ENCODE assay signal across 20 cellular contexts in the genomic region with DNA sequence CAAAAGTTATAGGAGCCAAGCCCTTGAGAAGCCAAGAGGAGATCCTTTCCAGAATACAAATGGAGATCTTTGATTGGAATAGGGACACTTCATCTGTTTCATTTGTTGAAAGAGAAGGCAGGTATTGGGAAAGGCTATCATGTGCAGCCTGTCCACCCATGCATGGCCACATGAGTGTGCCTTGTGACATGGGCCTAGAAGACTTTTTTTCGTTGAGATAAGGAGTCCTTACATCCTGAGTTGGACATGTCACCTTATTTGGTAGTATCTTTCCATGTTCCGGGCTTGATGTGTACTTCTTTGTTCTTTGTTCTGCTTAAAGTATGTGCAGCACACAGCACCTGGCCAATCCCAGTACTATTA. TPM values are rescaled to one million over a fixed set of nuclear protein-coding genes. Genes with fewer than 3 reads are reported as not detected.
DNase-seq lines count a peak whose midpoint lies in the region; ATAC-seq, FAIRE-seq and TF ChIP-seq lines count a peak whose summit lies in the region.
"Had no signal": no experiment of that assay in that cellular context is flagged by ENCODE, and none has a peak within 500 bp of the region (broad histone marks: within the 10 kb centered on the region; RNA-seq: fewer than 3 reads in every experiment).

No MANE protein-coding gene starts in this region.

- no peaks in the 10 kb centered on the region for H3K9me2 ChIP-seq in Karpas-422 (replicated peaks; ENCODE audit: insufficient read depth, low read length)

- no peaks in the 10 kb centered on the region for H4K20me1 ChIP-seq in Karpas-422 (ENCODE audit: insufficient read depth, low read depth, low read length)
- H4K20me1 ChIP-seq in K562 (replicated peaks; ENCODE audit: control insufficient read depth, insufficient read depth, low read length): no peaks in the 10 kb centered on the region
- H4K20me1 ChIP-seq: BLaER1 treated with 17β-estradiol and CSF1 and Interleukin-3, amounts not matched to agents 10 nM and 100 nM had no signal

- in situ Hi-C loops in K562 (cut with MboI): no loop called here
- in situ Hi-C loops in gastrocnemius medialis (cut with MboI; ENCODE audit: low sequenced_read_pairs in 4 of 4): loop anchor here in 1 of 4 donors (5.0 kb wide), 1 partner anchor 37 kb away; no protein-coding TSS in a partner anchor

- no peak overlapping the region for H2AFZ ChIP-seq in Karpas-422 (ENCODE audit: low read length)
- H2AFZ ChIP-seq in K562 (ENCODE audit: low read depth, low read length): no peak overlapping the region

- intact Hi-C loops in K562 (cut with micrococcal nuclease) (no loop called here), gastrocnemius medialis (cut with DNase I; ENCODE audit: low total_unique reads) (loop anchor here (2.0 kb wide), 1 partner anchor 30 kb away; no protein-coding TSS in a partner anchor), thyroid gland (cut with DNase I) (no loop called here), body of pancreas (cut with DNase I) (no loop called here)

- DNase-seq in Karpas-422: peak; percentile 25
- DNase-seq in K562 (ENCODE audit: extremely low read depth in 1 of 4, low spot score in 3 of 4): no peak
- peak in 1 of 2 donors; percentile 33 for DNase-seq in gastrocnemius medialis
- peak; percentile 45 to 59 for DNase-seq in thyroid gland
- DNase-seq in activated CD4-positive, alpha-beta T cell treated with anti-CD3 and anti-CD28 coated beads, Interleukin-2, amount 50 U/mL, for 1 hour: no peak
- DNase-seq in body of pancreas: no peak
- DNase-seq in NOMO-1 (lab: John Stamatoyannopoulos, UW; ENCODE audit: unreplicated experiment in 2 of 2): no peak
- DNase-seq: AML-193; Caco-2; Calu3; CD4-positive, alpha-beta T cell; CD8-positive, alpha-beta T cell; DMS79 treated with DMSO at 0.1 percent for 48 hours; GF-D8 had no signal

- TF ChIP-seq CTCF in K562 (IDR thresholded peaks at IDR 0.05 in 2 of 3, conservative IDR thresholded peaks at IDR 0.05 in 1 of 3; ENCODE audit: insufficient read depth in 2 of 3, low read depth in 1 of 3, low read length in 3 of 3) (no peak), gastrocnemius medialis (IDR thresholded peaks at IDR 0.05 in 4 of 5, conservative IDR thresholded peaks at IDR 0.05 in 1 of 5) (no peak), thyroid gland (IDR thresholded peaks at IDR 0.05) (no peak), body of pancreas (IDR thresholded peaks at IDR 0.05) (no peak)

- no peak overlapping the region for H3K9ac ChIP-seq in Karpas-422 (ENCODE audit: low read length)
- no peak overlapping the region for H3K9ac ChIP-seq in K562 (ENCODE audit: insufficient read depth in 1 of 2, low read depth in 2 of 2, low read length in 2 of 2)
- H3K9ac ChIP-seq: BLaER1 treated with 17β-estradiol and CSF1 and Interleukin-3, amounts not matched to agents 10 nM and 100 nM had no signal

- H3K4me2 ChIP-seq in Karpas-422 (ENCODE audit: low read depth, low read length, poor library complexity, severe bottlenecking): no peak overlapping the region
- no peak overlapping the region for H3K4me2 ChIP-seq in K562 (ENCODE audit: insufficient read depth, low read length)
- H3K4me2 ChIP-seq: A549 had no signal

- no peaks in the 10 kb centered on the region for H3K36me3 ChIP-seq in Karpas-422 (ENCODE audit: insufficient read depth, low read length)
- H3K36me3 ChIP-seq in K562 (ENCODE audit: control insufficient read depth, insufficient read depth, low read length): no peaks in the 10 kb centered on the region
- H3K36me3 ChIP-seq in gastrocnemius medialis: no peaks in the 10 kb centered on the region
- H3K36me3 ChIP-seq in thyroid gland: no peaks in the 10 kb centered on the region
- no peaks in the 10 kb centered on the region for H3K36me3 ChIP-seq in body of pancreas (replicated peaks in 1 of 2; ENCODE audit: insufficient read depth in 1 of 2, low read depth in 2 of 2)
- H3K36me3 ChIP-seq: BLaER1 treated with 17β-estradiol and CSF1 and Interleukin-3, amounts not matched to agents 10 nM and 100 nM had no signal

- ATAC-seq in K562: peak; percentile 42
- peak; percentile 55 to 75 for ATAC-seq in gastrocnemius medialis
- no peak for ATAC-seq in body of pancreas
- ATAC-seq: A549; CD8-positive, alpha-beta T cell had no signal

- CTCF ChIA-PET in K562 (lab: Yijun Ruan, JAX; ENCODE audit: low intra/inter-chr PET ratio): no interaction called here

- H3K27me3 ChIP-seq in Karpas-422 (ENCODE audit: low read length): no peaks in the 10 kb centered on the region
- peaks cover 0 to 1% of the 10 kb centered on the region in 2 experiments; a peak in 1 of 5 replicates for H3K27me3 ChIP-seq in K562 (ENCODE audit: control insufficient read depth in 2 of 2, insufficient read depth in 2 of 2, low read length in 2 of 2)
- H3K27me3 ChIP-seq in gastrocnemius medialis: no peaks in the 10 kb centered on the region
- H3K27me3 ChIP-seq in thyroid gland: no peaks in the 10 kb centered on the region
- no peaks in the 10 kb centered on the region for H3K27me3 ChIP-seq in body of pancreas
- H3K27me3 ChIP-seq: BLaER1 treated with 17β-estradiol and CSF1 and Interleukin-3, amounts not matched to agents 10 nM and 100 nM had no signal

- POLR2A ChIA-PET in K562 (lab: Yijun Ruan, JAX): no interaction called here

- H3K4me3 ChIP-seq in Karpas-422 (ENCODE audit: low read length) (no peak overlapping the region), K562 (no peak overlapping the region), gastrocnemius medialis (peak overlapping the region in 1 of 4 donors; percentile 6), thyroid gland (replicated peaks in 1 of 3) (no peak overlapping the region), body of pancreas (no peak overlapping the region)
- H3K4me3 ChIP-seq: A549; BLaER1 treated with 17β-estradiol and CSF1 and Interleukin-3, amounts not matched to agents 10 nM and 100 nM had no signal

- TF ChIP-seq POLR2A in K562 (conservative IDR thresholded peaks at IDR 0.05): no peak
- no peak for TF ChIP-seq POLR2A in gastrocnemius medialis (IDR thresholded peaks at IDR 0.05)
- no peak for TF ChIP-seq POLR2A in thyroid gland (IDR thresholded peaks at IDR 0.05)
- TF ChIP-seq POLR2A in body of pancreas (IDR thresholded peaks at IDR 0.05): no peak

- H3K4me1 ChIP-seq in Karpas-422 (ENCODE audit: low read length) (peaks cover 7% of the 10 kb centered on the region), K562 (replicated peaks in 1 of 2; ENCODE audit: control insufficient read depth in 2 of 2, insufficient read depth in 2 of 2, low read length in 2 of 2) (no peaks in the 10 kb centered on the region; a peak in 2 of 5 replicates), gastrocnemius medialis (peaks cover 15 to 18% of the 10 kb centered on the region in 2 donors), thyroid gland (no peaks in the 10 kb centered on the region), body of pancreas (peaks cover under 1% of the 10 kb centered on the region)
- H3K4me1 ChIP-seq: A549, Caco-2 had no signal

- TF ChIP-seq EP300 in K562 (IDR thresholded peaks at IDR 0.05; ENCODE audit: low read length): no peak

- no peak for TF ChIP-seq RAD21 in K562 (CRISPR knock-in tag; conservative IDR thresholded peaks at IDR 0.05 in 1 of 2, IDR thresholded peaks at IDR 0.05 in 1 of 2)

- H3K9me3 ChIP-seq in Karpas-422 (ENCODE audit: low read length) (no peaks in the 10 kb centered on the region), K562 (replicated peaks; ENCODE audit: control insufficient read depth, insufficient read depth, low read depth, low read length) (no peaks in the 10 kb centered on the region), gastrocnemius medialis (no peaks in the 10 kb centered on the region), thyroid gland (no peaks in the 10 kb centered on the region), body of pancreas (no peaks in the 10 kb centered on the region)
- H3K9me3 ChIP-seq: A549, Caco-2 had no signal

- FAIRE-seq in K562 (lab: Jason Lieb, UNC): no peak
- FAIRE-seq: A549, D721Med, G401.6 had no signal

- WGBS in K562 (ENCODE audit: insufficient coverage, low coverage, missing lambda C conversion rate): 35% methylated on average over 2 of the region's 2 CpGs
- 47 to 53% methylated on average over 2 of the region's 2 CpGs for WGBS in thyroid gland, 2 donors
- 78 to 85% methylated on average over 2 of the region's 2 CpGs for WGBS in body of pancreas, 2 donors

- no TSS peak for BruUV-seq in K562 (replicated peaks; lab: Mats Ljungman, UMichigan)

- no peaks in the 10 kb centered on the region for H3K9me1 ChIP-seq in K562 (ENCODE audit: control insufficient read depth, insufficient read depth, low read length)

- H3K79me2 ChIP-seq in Karpas-422 (ENCODE audit: low read length): no peaks in the 10 kb centered on the region
- peaks cover 17% of the 10 kb centered on the region for H3K79me2 ChIP-seq in K562 (ENCODE audit: control insufficient read depth, insufficient read depth, low read length)

- H3K27ac ChIP-seq in Karpas-422 (ENCODE audit: low read length) (no peak overlapping the region), K562 (ENCODE audit: extremely low read depth, low read depth, low read length) (no peak overlapping the region), gastrocnemius medialis (peak overlapping the region; percentile 67 to 84 (median 76)), thyroid gland (no peak overlapping the region), body of pancreas (no peak overlapping the region)
- H3K27ac ChIP-seq: 22Rv1, A549, C4-2B had no signal

TF ChIP-seq in K562, 482 proteins besides CTCF, POLR2A, EP300 and RAD21 (continues in another document):
- no peak for TF ChIP-seq RBFOX2 (IDR thresholded peaks at IDR 0.05; ENCODE audit: low read depth, low read length)

RNA-seq across cellular contexts. Expression of gene SYNCRIP, which starts 42.1 kb away (rescaled TPM):
- 73.4 and 99.4 TPM in 2 replicates for total RNA-seq in Karpas-422 (2014; rRNA removed; shearing (Covaris generic); ENCODE audit: low replicate concordance)
- 54.8 and 178 TPM in 2 replicates for total RNA-seq in K562 (2011; cell fraction: chromatin; rRNA removed; ENCODE audit: low replicate concordance)
- total RNA-seq in K562 (2011; cell fraction: nucleolus; rRNA removed): 19.3 and 24.5 TPM in 2 replicates
- 46.9 and 86.5 TPM in 2 replicates for total RNA-seq in K562 (2011; cell fraction: nucleoplasm; rRNA removed)
- total RNA-seq in K562 (2014; rRNA removed) (78.0 and 82.5 TPM in 2 replicates), K562 (2014; rRNA removed; fragmentation: Illumina TruSeq; extraction: Trizol) (171 and 210 TPM in 2 replicates), K562 (2015; rRNA removed; fragmentation: Illumina TruSeq; extraction: Trizol) (149 and 155 TPM in 2 replicates), K562 (2021) (120 and 144 TPM in 2 replicates), gastrocnemius medialis (10 to 100 TPM; 43.0 to 59.3 (median 54.5) TPM), thyroid gland (100 to 1,000 TPM; 107 to 144 (median 125) TPM), body of pancreas (10 to 100 TPM; 27.0 to 36.1 TPM)
- polyA plus RNA-seq in K562 (2011; rRNA removed) (25.7 and 46.5 TPM in 2 replicates), K562 (2014; fragmentation: Illumina TruSeq; extraction: Trizol) (272 and 295 TPM in 2 replicates), K562 (2014; fragmentation: Nextera tagmentation; extraction: Ambion mirVana) (100 to 1,000 TPM; 124 to 140 TPM), K562 (2014; rRNA removed) (71.4 and 81.9 TPM in 2 replicates)
- polyA plus RNA-seq in K562 (2011; cell fraction: cytosol; rRNA removed): 5.0 and 11.6 TPM in 2 replicates
- 14.5 and 19.5 TPM in 2 replicates for polyA plus RNA-seq in K562 (2011; cell fraction: nucleus; rRNA removed)
- polyA plus RNA-seq in K562 (2012): 68.7 and 116 TPM in 2 replicates
- polyA minus RNA-seq in K562 (2011; rRNA and poly(A)+ RNA removed): 103 and 112 TPM in 2 replicates
- 28.6 and 30.7 TPM in 2 replicates for polyA minus RNA-seq in K562 (2011; cell fraction: cytosol; rRNA and poly(A)+ RNA removed)
- 33.7 and 55.8 TPM in 2 replicates for polyA minus RNA-seq in K562 (2011; cell fraction: nucleus; rRNA and poly(A)+ RNA removed)

Comparison
In these comparisons a context has a peak if more than half of its experiments do, and no peak if none do; other contexts are left out.
1. DNase-seq: peak in Karpas-422 (single experiment) and thyroid gland (2 of 2); none in K562 (0 of 4), activated CD4-positive, alpha-beta T cell treated with anti-CD3 and anti-CD28 coated beads, Interleukin-2, amount 50 U/mL, for 1 hour (single experiment), body of pancreas (0 of 4) and NOMO-1 (0 of 2).
2. H3K27ac ChIP-seq: peak in gastrocnemius medialis (4 of 4); none in Karpas-422 (single experiment), K562 (single experiment), thyroid gland (0 of 3) and body of pancreas (0 of 4).